In the genomic region with DNA sequence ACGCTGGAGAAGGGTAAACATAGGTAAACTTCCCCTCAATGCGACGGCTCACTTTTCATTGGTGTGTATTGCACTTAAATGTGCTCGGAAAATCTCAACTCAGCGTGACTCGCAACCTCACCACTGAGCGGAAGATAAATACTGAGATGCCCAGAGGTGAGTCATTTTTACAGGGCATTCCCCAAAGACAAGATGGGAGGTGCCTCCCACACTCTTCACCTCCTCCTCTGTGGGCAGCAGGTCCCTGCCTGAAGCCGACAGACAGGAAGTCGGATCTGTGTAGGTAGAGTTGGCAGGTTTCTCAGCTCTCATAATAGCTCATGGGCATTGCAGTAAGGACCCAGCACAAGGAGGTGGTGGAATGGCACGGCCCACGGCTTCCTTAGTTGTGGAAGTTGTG, we compare ENCODE assay signal across 10 cellular contexts.
DNase-seq lines count a peak whose midpoint lies in the region; ATAC-seq lines count a peak whose summit lies in the region.
"Had no signal": no experiment of that assay in that cellular context is flagged by ENCODE, and none has a peak within 500 bp of the region (broad histone marks: within the 10 kb centered on the region; RNA-seq: fewer than 3 reads in every experiment).

No MANE protein-coding gene starts in this region.

- no peak for ATAC-seq in HG02884 (IDR thresholded peaks at IDR 0.05; ENCODE audit: unreplicated experiment)
- ATAC-seq: left lung had no signal

- DNase-seq in DMS79 treated with DMSO at 0.1 percent for 48 hours (lab: John Stamatoyannopoulos, UW) (peak; percentile 46), LHCN-M2 (ENCODE audit: low read depth) (peak; percentile 82), SW480 (ENCODE audit: low spot score) (peak; percentile 69), left kidney (ENCODE audit: low read depth, low spot score) (peak; percentile 18), NCI-H446 (lab: John Stamatoyannopoulos, UW) (no peak), NCI-H1105 treated with DMSO at 0.1 percent for 48 hours (lab: John Stamatoyannopoulos, UW) (no peak)
- DNase-seq: activated T-cell treated with anti-CD3 and anti-CD28 coated beads for 4 hours, left lung, substantia nigra had no signal

Comparison
In these comparisons a context has a peak if more than half of its experiments do, and no peak if none do; other contexts are left out.
1. DNase-seq: peak in DMS79 treated with DMSO at 0.1 percent for 48 hours (single experiment), LHCN-M2 (single experiment), SW480 (single experiment) and left kidney (single experiment); none in NCI-H446 (0 of 2) and NCI-H1105 treated with DMSO at 0.1 percent for 48 hours (single experiment).